ENCODE assay signal across 1 cellular context in genomic region chr1:157234705-157235273, GRCh38.
TF ChIP-seq lines count a peak whose summit lies in the region.

No MANE protein-coding gene starts in this region.

TF ChIP-seq in K562, 482 proteins besides CTCF, POLR2A, EP300 and RAD21 (continued from another document):
- TF ChIP-seq EP400 (IDR thresholded peaks at IDR 0.05) (0 out of 2 replicates have a peak, but pooled peaks have one; percentile 4), CBFA2T3 (IDR thresholded peaks at IDR 0.05) (peak; percentile 56), ARID1B (IDR thresholded peaks at IDR 0.05) (peak; percentile 66), ARID2 (IDR thresholded peaks at IDR 0.05) (no peak), HDAC1 (IDR thresholded peaks at IDR 0.05) (0 out of 4 replicates have a peak, but pooled peaks of 1 of the 2 experiments have one; percentile 9)
